Comparison of ENCODE assay signal across 16 cellular contexts in genomic region chr20:25476106-25477105, GRCh38.
"Had no signal": no experiment of that assay in that cellular context is flagged by ENCODE, and none has a peak within 500 bp of the region (broad histone marks: within the 10 kb centered on the region; RNA-seq: fewer than 3 reads in every experiment).

No MANE protein-coding gene starts in this region.

- H3K27ac Mint-ChIP-seq: activated naive CD8-positive, alpha-beta T cell; stimulated activated naive CD8-positive, alpha-beta T cell treated with anti-CD3 and anti-CD28 coated beads, Interleukin-15, Interleukin-2, amounts not matched to agents 100 ng/mL and 50 ng/mL, for 24 hours had no signal

- H3K27me3 Mint-ChIP-seq: activated naive CD8-positive, alpha-beta T cell; stimulated activated naive CD8-positive, alpha-beta T cell treated with anti-CD3 and anti-CD28 coated beads, Interleukin-15, Interleukin-2, amounts not matched to agents 100 ng/mL and 50 ng/mL, for 24 hours had no signal

- H2AFZ ChIP-seq: hepatocyte had no signal

- H3K4me1 ChIP-seq: body of pancreas, transverse colon, uterus had no signal

- H3K4me3 ChIP-seq: body of pancreas, hepatocyte, SK-N-MC, transverse colon, uterus had no signal

- H3K4me2 ChIP-seq: hepatocyte had no signal

- H3K9me3 Mint-ChIP-seq: stimulated activated naive CD8-positive, alpha-beta T cell treated with anti-CD3 and anti-CD28 coated beads, Interleukin-15, Interleukin-2, amounts not matched to agents 100 ng/mL and 50 ng/mL, for 24 hours had no signal

- FAIRE-seq: islet of Langerhans had no signal

- DNase-seq: activated CD4-positive, alpha-beta T cell treated with anti-CD3 and anti-CD28 coated beads, Interleukin-2, amount 50 U/mL, for 48 hours; activated T-cell treated with anti-CD3 and anti-CD28 coated beads for 4 hours; body of pancreas; central memory CD4-positive, alpha-beta T cell; effector CD8-positive, alpha-beta T cell; foreskin fibroblast; left colon; stimulated activated CD4-positive, alpha-beta T cell treated with anti-CD3 and anti-CD28 coated beads, Interleukin-2, amount 100 ng/mL, for 24 hours; transverse colon; uterus had no signal

- H3K27me3 ChIP-seq: body of pancreas, hepatocyte, transverse colon, uterus had no signal

- H3K27ac ChIP-seq: body of pancreas, epithelial cell of prostate, hepatocyte, SK-N-MC, transverse colon, uterus had no signal

- H3K9me3 ChIP-seq: body of pancreas, transverse colon, uterus had no signal

- H3K36me3 ChIP-seq: transverse colon, uterus had no signal

- ATAC-seq: body of pancreas, left colon had no signal

- H3K4me3 Mint-ChIP-seq: activated naive CD8-positive, alpha-beta T cell; stimulated activated naive CD8-positive, alpha-beta T cell treated with anti-CD3 and anti-CD28 coated beads, Interleukin-15, Interleukin-2, amounts not matched to agents 100 ng/mL and 50 ng/mL, for 24 hours had no signal

- H3K36me3 Mint-ChIP-seq: activated naive CD8-positive, alpha-beta T cell had no signal
